In the genomic region with DNA sequence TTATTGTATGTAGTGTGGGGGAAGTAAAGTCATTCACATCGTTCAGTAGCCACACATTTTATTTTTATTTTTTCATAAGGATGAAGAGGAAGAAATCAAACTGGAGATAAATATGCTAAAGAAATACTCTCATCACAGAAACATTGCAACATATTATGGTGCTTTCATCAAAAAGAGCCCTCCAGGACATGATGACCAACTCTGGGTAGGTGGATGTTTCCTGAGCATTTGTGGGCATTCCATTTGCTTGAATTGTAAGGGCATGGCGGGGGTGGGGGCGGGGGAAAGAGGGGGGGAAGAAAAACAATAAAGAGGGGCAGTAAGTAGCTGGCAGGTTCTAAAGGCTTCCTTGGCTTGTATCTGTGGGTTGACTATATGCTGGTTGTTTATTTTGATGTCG, we compare ENCODE assay signal across 14 cellular contexts.
A peak's percentile ranks its signal among the peaks of the same experiment; 100 is the strongest.
DNase-seq lines count a peak whose midpoint lies in the region; ATAC-seq and TF ChIP-seq lines count a peak whose summit lies in the region.
"Had no signal": no experiment of that assay in that cellular context is flagged by ENCODE, and none has a peak within 500 bp of the region (broad histone marks: within the 10 kb centered on the region; RNA-seq: fewer than 3 reads in every experiment).

No MANE protein-coding gene starts in this region.

- H3K27ac ChIP-seq in brain microvascular endothelial cell: peak overlapping the region; percentile 69
- no peak overlapping the region for H3K27ac ChIP-seq in naive thymus-derived CD4-positive, alpha-beta T cell (ENCODE audit: low read depth, low read length)
- H3K27ac ChIP-seq in esophagus squamous epithelium: no peak overlapping the region
- H3K27ac ChIP-seq: upper lobe of left lung had no signal

- TF ChIP-seq POLR2A in esophagus squamous epithelium (IDR thresholded peaks at IDR 0.05): no peak

- H3K4me3 Mint-ChIP-seq in IgD-negative memory B cell: no peak overlapping the region
- H3K4me3 Mint-ChIP-seq in naive thymus-derived CD4-positive, alpha-beta T cell: peak overlapping the region in 6 of 10 donors; percentile 27 to 74 (median 58)
- H3K4me3 Mint-ChIP-seq: natural killer cell had no signal

- no peaks in the 10 kb centered on the region for H3K36me3 Mint-ChIP-seq in IgD-negative memory B cell
- peaks cover 0 to 17% (median 6%) of the 10 kb centered on the region in 5 donors for H3K36me3 Mint-ChIP-seq in naive thymus-derived CD4-positive, alpha-beta T cell
- H3K36me3 Mint-ChIP-seq: natural killer cell had no signal

- peaks cover 5% of the 10 kb centered on the region for H3K36me3 ChIP-seq in brain microvascular endothelial cell (replicated peaks)
- peaks cover 0 to 9% (median 6%) of the 10 kb centered on the region in 3 experiments for H3K36me3 ChIP-seq in naive thymus-derived CD4-positive, alpha-beta T cell (ENCODE audit: control insufficient read depth in 2 of 3, insufficient read depth in 3 of 3, low read length in 3 of 3)
- peaks cover 0 to 26% (median 0%) of the 10 kb centered on the region in 3 donors for H3K36me3 ChIP-seq in esophagus squamous epithelium

- no peaks in the 10 kb centered on the region for H3K9me3 Mint-ChIP-seq in IgD-negative memory B cell
- H3K9me3 Mint-ChIP-seq in naive thymus-derived CD4-positive, alpha-beta T cell: no peaks in the 10 kb centered on the region
- H3K9me3 Mint-ChIP-seq: activated naive CD4-positive, alpha-beta T cell treated with anti-CD3 and anti-CD28 coated beads, Interleukin-2, amount 50 U/mL, for 72 hours; CD8-positive, alpha-beta T cell; natural killer cell had no signal

- in situ Hi-C loops in brain microvascular endothelial cell (cut with HindIII; ENCODE audit: low pct_ligation_motif_present, low sequenced_read_pairs): no loop called here

- DNase-seq in Daoy (ENCODE audit: low read depth) (peak; percentile 70), brain microvascular endothelial cell (no peak), esophagus squamous epithelium (lab: John Stamatoyannopoulos, UW) (no peak)
- no peak for DNase-seq in naive thymus-derived CD4-positive, alpha-beta T cell
- DNase-seq: cerebellar nuclear complex, NCI-H1105 treated with DMSO at 0.1 percent for 48 hours had no signal

- CTCF ChIA-PET in naive thymus-derived CD4-positive, alpha-beta T cell (lab: Charles Lee): interaction anchor here (0.7 to 3.6 kb wide), 8 partner anchors 9 to 436 kb away, joined by 3 to 15 read pairs (median 3); no protein-coding TSS in a partner anchor

- no peaks in the 10 kb centered on the region for H3K9me3 ChIP-seq in naive thymus-derived CD4-positive, alpha-beta T cell (ENCODE audit: control insufficient read depth in 2 of 3, low read length in 3 of 3)
- H3K9me3 ChIP-seq in esophagus squamous epithelium: no peaks in the 10 kb centered on the region
- H3K9me3 ChIP-seq: upper lobe of left lung had no signal

- H3K27me3 Mint-ChIP-seq in IgD-negative memory B cell: no peaks in the 10 kb centered on the region
- no peaks in the 10 kb centered on the region for H3K27me3 Mint-ChIP-seq in naive thymus-derived CD4-positive, alpha-beta T cell

- WGBS in esophagus squamous epithelium, 2 donors: 48 to 69% methylated on average over 4 of the region's 4 CpGs

- H3K27ac Mint-ChIP-seq in IgD-negative memory B cell: peak overlapping the region in 2 of 3 donors; percentile 33 to 71
- H3K27ac Mint-ChIP-seq in naive thymus-derived CD4-positive, alpha-beta T cell: peak overlapping the region in 4 of 9 donors; percentile 79 to 95 (median 84)

- POLR2A ChIA-PET in naive thymus-derived CD4-positive, alpha-beta T cell (lab: Charles Lee): interaction anchor here (0.6 to 1.5 kb wide), 3 partner anchors 10 to 120 kb away, joined by 3 to 6 read pairs (median 3); no protein-coding TSS in a partner anchor

- peaks cover 16 to 45% of the 10 kb centered on the region in 2 donors for H3K4me1 ChIP-seq in naive thymus-derived CD4-positive, alpha-beta T cell (ENCODE audit: control insufficient read depth in 2 of 2, insufficient read depth in 2 of 2, low read length in 2 of 2)
- peaks cover 0 to 62% (median 35%) of the 10 kb centered on the region in 3 donors for H3K4me1 ChIP-seq in esophagus squamous epithelium

- no peak for TF ChIP-seq CTCF in brain microvascular endothelial cell (IDR thresholded peaks at IDR 0.05; ENCODE audit: low read depth, low read length, missing control alignments)
- no peak for TF ChIP-seq CTCF in esophagus squamous epithelium (IDR thresholded peaks at IDR 0.05)

- ATAC-seq in naive thymus-derived CD4-positive, alpha-beta T cell: no peak
- ATAC-seq in GM19351 (IDR thresholded peaks at IDR 0.05; ENCODE audit: unreplicated experiment) (no peak), HG03571 (IDR thresholded peaks at IDR 0.05; ENCODE audit: unreplicated experiment) (no peak), GM19467 (IDR thresholded peaks at IDR 0.05; ENCODE audit: unreplicated experiment) (no peak)

- H3K4me1 Mint-ChIP-seq in IgD-negative memory B cell: peaks cover 47 to 67% (median 60%) of the 10 kb centered on the region in 3 donors
- peaks cover 49 to 97% (median 82%) of the 10 kb centered on the region in 7 donors for H3K4me1 Mint-ChIP-seq in naive thymus-derived CD4-positive, alpha-beta T cell

- H3K4me3 ChIP-seq in brain microvascular endothelial cell (ENCODE audit: low read depth, low read length) (no peak overlapping the region), esophagus squamous epithelium (no peak overlapping the region)
- H3K4me3 ChIP-seq in naive thymus-derived CD4-positive, alpha-beta T cell (ENCODE audit: low read length): no peak overlapping the region
- H3K4me3 ChIP-seq: upper lobe of left lung had no signal

- H3K27me3 ChIP-seq in brain microvascular endothelial cell (replicated peaks) (no peaks in the 10 kb centered on the region), esophagus squamous epithelium (no peaks in the 10 kb centered on the region)
- H3K27me3 ChIP-seq in naive thymus-derived CD4-positive, alpha-beta T cell (ENCODE audit: control insufficient read depth in 2 of 2, insufficient read depth in 2 of 2, low read length in 2 of 2): no peaks in the 10 kb centered on the region
- H3K27me3 ChIP-seq: upper lobe of left lung had no signal

- intact Hi-C loops in naive thymus-derived CD4-positive, alpha-beta T cell (cut with micrococcal nuclease): loop anchor here (1.0 to 5.0 kb wide), 11 partner anchors 7 to 405 kb away; a partner anchor contains a TSS
- intact Hi-C loops in esophagus squamous epithelium (cut with DNase I): no loop called here

Comparison
In these comparisons a context has a peak if more than half of its experiments do, and no peak if none do; other contexts are left out.
1. H3K4me3 Mint-ChIP-seq: peak in naive thymus-derived CD4-positive, alpha-beta T cell (6 of 10); none in IgD-negative memory B cell (0 of 4).